In genomic region chr14:73802431-73803188, GRCh38 we compare ENCODE assay signal across 13 cellular contexts. TPM values are rescaled to one million over a fixed set of nuclear protein-coding genes. Genes with fewer than 3 reads are reported as not detected.
DNase-seq lines count a peak whose midpoint lies in the region; ATAC-seq and TF ChIP-seq lines count a peak whose summit lies in the region.
"Had no signal": no experiment of that assay in that cellular context is flagged by ENCODE, and none has a peak within 500 bp of the region (broad histone marks: within the 10 kb centered on the region; RNA-seq: fewer than 3 reads in every experiment).

No MANE protein-coding gene starts in this region.

- peaks cover 0 to 6% (median 0%) of the 10 kb centered on the region in 12 donors for H3K4me1 ChIP-seq in heart left ventricle
- H3K4me1 ChIP-seq in breast epithelium: no peaks in the 10 kb centered on the region
- peaks cover 14% of the 10 kb centered on the region for H3K4me1 ChIP-seq in lower lobe of right lung

- TF ChIP-seq POLR2A in heart left ventricle (IDR thresholded peaks at IDR 0.05): no peak
- no peak for TF ChIP-seq POLR2A in breast epithelium (IDR thresholded peaks at IDR 0.05)

- no peak overlapping the region for H3K4me3 ChIP-seq in heart left ventricle
- no peak overlapping the region for H3K4me3 ChIP-seq in breast epithelium
- H3K4me3 ChIP-seq in lower lobe of right lung: no peak overlapping the region
- H3K4me3 ChIP-seq: SK-N-MC, thoracic aorta had no signal

- no peak for TF ChIP-seq CTCF in heart left ventricle (IDR thresholded peaks at IDR 0.05)
- no peak for TF ChIP-seq CTCF in breast epithelium (IDR thresholded peaks at IDR 0.05)
- no peak for TF ChIP-seq CTCF in lower lobe of right lung (IDR thresholded peaks at IDR 0.05)

- H3K36me3 ChIP-seq in heart left ventricle: peaks cover 0 to 21% (median 0%) of the 10 kb centered on the region in 9 donors
- no peaks in the 10 kb centered on the region for H3K36me3 ChIP-seq in breast epithelium
- H3K36me3 ChIP-seq in lower lobe of right lung: peaks cover 6% of the 10 kb centered on the region
- H3K36me3 ChIP-seq: thoracic aorta had no signal

- ATAC-seq in heart left ventricle: peak in 3 of 4 donors; percentile 39 to 50 (median 49)
- peak; percentile 23 to 43 for ATAC-seq in lower lobe of right lung
- no peak for ATAC-seq in GM21529 (IDR thresholded peaks at IDR 0.05; ENCODE audit: unreplicated experiment)

- WGBS in heart left ventricle, 4 donors: 68 to 81% (median 78%) methylated on average over 10 of the region's 10 CpGs

- DNase-seq in heart left ventricle (no peak), cardiac septum (ENCODE audit: low spot score) (no peak), breast epithelium (ENCODE audit: low spot score in 2 of 2) (peak in 1 of 2 donors; percentile 61), lower lobe of right lung (peak; percentile 47), ureter (ENCODE audit: low spot score) (peak; percentile 78), SK-N-DZ (ENCODE audit: low spot score) (no peak), GOT3 (lab: John Stamatoyannopoulos, UW) (no peak)
- DNase-seq: activated CD4-positive, alpha-beta T cell treated with anti-CD3 and anti-CD28 coated beads, Interleukin-2, amount 50 U/mL, for 4 hours; activated naive CD4-positive, alpha-beta T cell treated with anti-CD3 and anti-CD28 coated beads for 36 hours; occipital lobe had no signal

- no peaks in the 10 kb centered on the region for H3K9me3 ChIP-seq in heart left ventricle
- no peaks in the 10 kb centered on the region for H3K9me3 ChIP-seq in breast epithelium
- no peaks in the 10 kb centered on the region for H3K9me3 ChIP-seq in lower lobe of right lung
- H3K9me3 ChIP-seq: thoracic aorta had no signal

- H3K27me3 ChIP-seq in heart left ventricle (no peaks in the 10 kb centered on the region), breast epithelium (no peaks in the 10 kb centered on the region), lower lobe of right lung (ENCODE audit: low read depth) (no peaks in the 10 kb centered on the region)

- H3K27ac ChIP-seq in heart left ventricle (no peak overlapping the region), breast epithelium (peak overlapping the region; percentile 45 to 84), lower lobe of right lung (peak overlapping the region; percentile 56)
- H3K27ac ChIP-seq: SK-N-MC, thoracic aorta had no signal

- intact Hi-C loops in heart left ventricle (cut with DNase I) (no loop called here), cardiac septum (cut with DNase I) (no loop called here), breast epithelium (cut with DNase I; ENCODE audit: low total_unique reads) (no loop called here), lower lobe of right lung (cut with DNase I) (no loop called here)

RNA-seq across cellular contexts. Expression of gene PTGR2, which starts 49.0 kb away (rescaled TPM):
- 10 to 100 TPM; 20.1 to 55.8 (median 26.3) TPM for total RNA-seq in heart left ventricle
- polyA plus RNA-seq in heart left ventricle: 10 to 100 TPM; 10.1 to 30.9 TPM
- 36.7 TPM for total RNA-seq in cardiac septum
- total RNA-seq in breast epithelium: 10 to 100 TPM; 11.5 to 14.6 (median 12.3) TPM
- total RNA-seq in lower lobe of right lung: 10.8 TPM
- total RNA-seq in ureter: 15.6 TPM
- 4.6 and 14.3 TPM in 2 replicates for polyA plus RNA-seq in SK-N-DZ (2014; cell fraction: cytosol; rRNA removed)
- polyA plus RNA-seq in SK-N-DZ (2014; cell fraction: nucleus; rRNA removed): 6.9 and 7.2 TPM in 2 replicates

Comparison
In these comparisons a context has a peak if more than half of its experiments do, and no peak if none do; other contexts are left out.
1. DNase-seq: peak in lower lobe of right lung (single experiment) and ureter (single experiment); none in heart left ventricle (0 of 5), cardiac septum (single experiment), SK-N-DZ (single experiment) and GOT3 (single experiment).
2. H3K27ac ChIP-seq: peak in breast epithelium (2 of 2) and lower lobe of right lung (single experiment); none in heart left ventricle (0 of 12).